In genomic region chr1:209774592-209774991, GRCh38 we compare ENCODE assay signal across 11 cellular contexts. TPM values are rescaled to one million over a fixed set of nuclear protein-coding genes. Genes with fewer than 3 reads are reported as not detected.
DNase-seq lines count a peak whose midpoint lies in the region; ATAC-seq and TF ChIP-seq lines count a peak whose summit lies in the region.
"Had no signal": no experiment of that assay in that cellular context is flagged by ENCODE, and none has a peak within 500 bp of the region (broad histone marks: within the 10 kb centered on the region; RNA-seq: fewer than 3 reads in every experiment).

No MANE protein-coding gene starts in this region.

- TF ChIP-seq EP300 in sigmoid colon (IDR thresholded peaks at IDR 0.05): no peak

- no peak overlapping the region for H3K4me3 Mint-ChIP-seq in dendritic cell treated with granulocyte-macrophage colony-stimulating factor and Interleukin-4, amounts not matched to agents 40 ng/mL and 50 ng/mL, for 4 days

- ATAC-seq in GM18517 (IDR thresholded peaks at IDR 0.05; ENCODE audit: unreplicated experiment) (peak; percentile 62), GM21381 (IDR thresholded peaks at IDR 0.05; ENCODE audit: unreplicated experiment) (peak; percentile 53), HG03342 (IDR thresholded peaks at IDR 0.05; ENCODE audit: unreplicated experiment) (peak; percentile 69)

- peaks cover 53% of the 10 kb centered on the region for H3K36me3 Mint-ChIP-seq in dendritic cell treated with granulocyte-macrophage colony-stimulating factor and Interleukin-4, amounts not matched to agents 40 ng/mL and 50 ng/mL, for 4 days (ENCODE audit: low read depth)

- H3K27me3 ChIP-seq in sigmoid colon: no peaks in the 10 kb centered on the region
- H3K27me3 ChIP-seq: right lobe of liver, SJSA1 had no signal

- H3K36me3 ChIP-seq in sigmoid colon: no peaks in the 10 kb centered on the region
- H3K36me3 ChIP-seq: right lobe of liver, SJSA1 had no signal

- no peaks in the 10 kb centered on the region for H3K9me3 Mint-ChIP-seq in dendritic cell treated with granulocyte-macrophage colony-stimulating factor and Interleukin-4, amounts not matched to agents 40 ng/mL and 50 ng/mL, for 4 days

- peaks cover 38% of the 10 kb centered on the region for H3K4me1 Mint-ChIP-seq in dendritic cell treated with granulocyte-macrophage colony-stimulating factor and Interleukin-4, amounts not matched to agents 40 ng/mL and 50 ng/mL, for 4 days (ENCODE audit: low read depth)

- no peak for TF ChIP-seq CTCF in sigmoid colon (IDR thresholded peaks at IDR 0.05)

- 81 to 85% methylated on average over 1 of the region's 1 CpG for WGBS in sigmoid colon, 2 donors

- intact Hi-C loops in dendritic cell treated with granulocyte-macrophage colony-stimulating factor and Interleukin-4, amounts not matched to agents 40 ng/mL and 50 ng/mL, for 4 days (cut with micrococcal nuclease): no loop called here
- intact Hi-C loops in sigmoid colon (cut with DNase I): no loop called here

- H3K4me1 ChIP-seq in sigmoid colon: peaks cover 0 to 16% (median 14%) of the 10 kb centered on the region in 4 donors
- H3K4me1 ChIP-seq: right lobe of liver had no signal

- no peak overlapping the region for H3K27ac ChIP-seq in sigmoid colon
- H3K27ac ChIP-seq: right lobe of liver, SJSA1 had no signal

- H3K27ac Mint-ChIP-seq in dendritic cell treated with granulocyte-macrophage colony-stimulating factor and Interleukin-4, amounts not matched to agents 40 ng/mL and 50 ng/mL, for 4 days: peak overlapping the region; percentile 74

- no peak overlapping the region for H3K4me3 ChIP-seq in sigmoid colon
- H3K4me3 ChIP-seq: lung, right lobe of liver, SJSA1 had no signal

- no peak for TF ChIP-seq POLR2A in sigmoid colon (IDR thresholded peaks at IDR 0.05)

- H3K27me3 Mint-ChIP-seq in dendritic cell treated with granulocyte-macrophage colony-stimulating factor and Interleukin-4, amounts not matched to agents 40 ng/mL and 50 ng/mL, for 4 days: no peaks in the 10 kb centered on the region

- DNase-seq in sigmoid colon: no peak
- no peak for DNase-seq in NCI-H2171 (lab: John Stamatoyannopoulos, UW)
- DNase-seq in stimulated activated CD4-positive, alpha-beta T cell treated with anti-CD3 and anti-CD28 coated beads, Interleukin-4, amount 100 ng/mL, for 4 hours: no peak
- DNase-seq: right lobe of liver had no signal

- no peaks in the 10 kb centered on the region for H3K9me3 ChIP-seq in sigmoid colon
- H3K9me3 ChIP-seq: right lobe of liver, SJSA1 had no signal

RNA-seq across cellular contexts. Expression of gene C1orf74, which starts 9.8 kb away (rescaled TPM):
- total RNA-seq in sigmoid colon: 1 to 10 TPM in 1 of 4 donors, under 1 TPM in 3; 0.28 to 1.4 (median 0.60) TPM
- 1 to 10 TPM; 1.2 to 1.8 (median 1.4) TPM for polyA plus RNA-seq in sigmoid colon

RNA-seq across cellular contexts. Expression of gene TRAF3IP3, which starts 18.7 kb away (rescaled TPM):
- total RNA-seq in sigmoid colon: 1 to 10 TPM; 1.1 to 2.7 (median 1.4) TPM
- polyA plus RNA-seq in sigmoid colon: 10 to 100 TPM in 1 of 3 donors, 1 to 10 TPM in 2; 1.2 to 43.7 (median 1.8) TPM
- total RNA-seq: H4, SJSA1 had no signal

RNA-seq across cellular contexts. Expression of gene IRF6, which starts 31.4 kb away (rescaled TPM):
- 1 to 10 TPM in 1 of 4 donors, under 1 TPM in 3; 0.28 to 1.1 (median 0.37) TPM for total RNA-seq in sigmoid colon
- 10 to 100 TPM; 29.0 to 58.5 (median 51.1) TPM for polyA plus RNA-seq in sigmoid colon
- total RNA-seq: H4, SJSA1 had no signal

RNA-seq across cellular contexts. Expression of gene UTP25, which starts 53.2 kb away (rescaled TPM):
- 1 to 10 TPM; 5.7 to 8.6 (median 6.9) TPM for total RNA-seq in sigmoid colon
- 1 to 10 TPM; 1.2 to 3.7 (median 1.6) TPM for polyA plus RNA-seq in sigmoid colon
